Comparison of ENCODE assay signal across 17 cellular contexts in genomic region chr9:134637241-134637640, GRCh38. TPM values are rescaled to one million over a fixed set of nuclear protein-coding genes. Genes with fewer than 3 reads are reported as not detected.
DNase-seq lines count a peak whose midpoint lies in the region; ATAC-seq and TF ChIP-seq lines count a peak whose summit lies in the region.
"Had no signal": no experiment of that assay in that cellular context is flagged by ENCODE, and none has a peak within 500 bp of the region (broad histone marks: within the 10 kb centered on the region; RNA-seq: fewer than 3 reads in every experiment).

No MANE protein-coding gene starts in this region.

- WGBS in IMR-90 (ENCODE audit: extremely low coverage in 2 of 2, insufficient read length in 1 of 2), 2 experiments, result 17% methylated on average over 8 of the region's 12 CpGs; no CpG with 5 or more reads in 1 of the 2 experiments

- no peak overlapping the region for H3K56ac ChIP-seq in IMR-90 (ENCODE audit: extremely low read depth, insufficient read depth, low read length)

- H3K4me3 ChIP-seq in AG09309 (ENCODE audit: control insufficient read depth, low read depth, low read length) (no peak overlapping the region), IMR-90 (ENCODE audit: insufficient read depth, low read depth, low read length) (no peak overlapping the region)
- H3K4me3 ChIP-seq: gastroesophageal sphincter, PC-9 had no signal

- no peak overlapping the region for H2BK5ac ChIP-seq in IMR-90 (ENCODE audit: low read depth, low read length, poor library complexity, severe bottlenecking)

- H3K9me3 Mint-ChIP-seq in osteocyte (ENCODE audit: unreplicated experiment), result no peaks in the 10 kb centered on the region
- H3K9me3 Mint-ChIP-seq: activated T-cell treated with anti-CD3 and anti-CD28 coated beads, Interleukin-2, amount 50 U/mL, for 4 hours; central memory CD8-positive, alpha-beta T cell had no signal

- BruUV-seq in IMR-90 (replicated peaks; lab: Mats Ljungman, UMichigan), result no TSS peak

- H3K27ac ChIP-seq in IMR-90 (ENCODE audit: insufficient read depth, low read length), result no peak overlapping the region
- H3K27ac ChIP-seq: PC-9 had no signal

- H4K8ac ChIP-seq in IMR-90 (ENCODE audit: low read depth in 2 of 2, low read length in 2 of 2), result peak overlapping the region in 1 of 2 experiments; percentile 38; a peak in 1 of 4 replicates

- no peak overlapping the region for H3K18ac ChIP-seq in IMR-90 (ENCODE audit: low read depth, low read length)

- no peak overlapping the region for H4K91ac ChIP-seq in IMR-90 (ENCODE audit: insufficient read depth, low read depth, low read length)

- no peaks in the 10 kb centered on the region for H3K27me3 Mint-ChIP-seq in osteocyte (ENCODE audit: unreplicated experiment)

- no peak overlapping the region for H3K9ac ChIP-seq in IMR-90 (ENCODE audit: low read depth, low read length)

- DNase-seq in AG09309 (ENCODE audit: low read depth), result no peak
- no peak for DNase-seq in IMR-90
- peak; percentile 18 for DNase-seq in fibroblast of peridontal ligament (ENCODE audit: extremely low read depth)
- no peak for DNase-seq in osteocyte (ENCODE audit: extremely low spot score, unreplicated experiment)
- DNase-seq in NCI-H446 treated with DMSO at 0.1 percent for 48 hours (lab: John Stamatoyannopoulos, UW), result no peak
- DNase-seq: activated T-cell treated with anti-CD3 and anti-CD28 coated beads, Interleukin-2, amount 50 U/mL, for 4 hours; Calu3; NCI-H2029; PC-9; small intestine; stimulated activated naive CD4-positive, alpha-beta T cell had no signal

- no peak overlapping the region for H4K5ac ChIP-seq in IMR-90 (ENCODE audit: low read depth, low read length)

- peak overlapping the region; percentile 13 for H2BK120ac ChIP-seq in IMR-90 (ENCODE audit: low read depth, low read length)

- no peaks in the 10 kb centered on the region for H3K27me3 ChIP-seq in IMR-90 (ENCODE audit: control insufficient read depth, insufficient read depth, low read length)
- H3K27me3 ChIP-seq: gastroesophageal sphincter had no signal

- H4K20me1 ChIP-seq in IMR-90 (ENCODE audit: insufficient read depth, low read length), result no peaks in the 10 kb centered on the region

- H3K79me1 ChIP-seq in IMR-90 (ENCODE audit: low read depth in 1 of 2, low read length in 2 of 2), result peaks cover 0 to 7% of the 10 kb centered on the region in 2 experiments; a peak in 1 of 4 replicates

- ATAC-seq in IMR-90 (ENCODE audit: low read depth) (no peak), GM19351 (IDR thresholded peaks at IDR 0.05; ENCODE audit: unreplicated experiment) (no peak), HG03442 (IDR thresholded peaks at IDR 0.05; ENCODE audit: unreplicated experiment) (no peak), HG03439 (IDR thresholded peaks at IDR 0.05; ENCODE audit: unreplicated experiment) (no peak)
- ATAC-seq: activated T-cell treated with anti-CD3 and anti-CD28 coated beads, Interleukin-2, amount 50 U/mL, for 4 hours; gastroesophageal sphincter had no signal

- H3K4ac ChIP-seq in IMR-90 (ENCODE audit: low read depth, low read length), result peak overlapping the region; percentile 41

- POLR2A ChIA-PET in IMR-90 (lab: Charles Lee; ENCODE audit: unreplicated experiment), result interaction anchor here (0.6 kb wide), 1 partner anchor 34 kb away, joined by 13 read pairs; no protein-coding TSS in a partner anchor

- CTCF ChIA-PET in IMR-90 (lab: Yijun Ruan, JAX), result no interaction called here

- dilution Hi-C loops in IMR-90 (cut with HindIII; ENCODE audit: low sequenced_read_pairs, unreplicated experiment), result no loop called here

- H3K36me3 ChIP-seq in IMR-90 (ENCODE audit: control insufficient read depth, insufficient read depth, low read length), result no peaks in the 10 kb centered on the region
- H3K36me3 ChIP-seq: gastroesophageal sphincter had no signal

- intact Hi-C loops in IMR-90 (cut with micrococcal nuclease), result no loop called here

- peak overlapping the region; percentile 27; the same call in 1 of the 2 replicates for H3K14ac ChIP-seq in IMR-90 (replicated peaks; ENCODE audit: low read depth, low read length)

- H3K4me2 ChIP-seq in IMR-90 (ENCODE audit: low read depth, low read length), result no peak overlapping the region
- H3K4me2 ChIP-seq: PC-9 had no signal

- in situ Hi-C loops in IMR-90 (cut with MboI; ENCODE audit: low sequenced_read_pairs), result no loop called here

- H3K36me3 Mint-ChIP-seq in osteocyte (ENCODE audit: unreplicated experiment), result no peaks in the 10 kb centered on the region
- H3K36me3 Mint-ChIP-seq: activated naive CD8-positive, alpha-beta T cell had no signal

- no peak overlapping the region for H3K4me3 Mint-ChIP-seq in osteocyte (ENCODE audit: unreplicated experiment)
- H3K4me3 Mint-ChIP-seq: activated naive CD8-positive, alpha-beta T cell; activated T-cell treated with anti-CD3 and anti-CD28 coated beads, Interleukin-2, amount 50 U/mL, for 4 hours; central memory CD8-positive, alpha-beta T cell had no signal

- peaks cover 10% of the 10 kb centered on the region for H3K4me1 ChIP-seq in IMR-90 (ENCODE audit: control insufficient read depth, insufficient read depth, low read length)

- peaks cover 27% of the 10 kb centered on the region for H3K4me1 Mint-ChIP-seq in osteocyte (ENCODE audit: unreplicated experiment)
- H3K4me1 Mint-ChIP-seq: central memory CD8-positive, alpha-beta T cell had no signal

- peak overlapping the region; percentile 25 for H2AK9ac ChIP-seq in IMR-90 (replicated peaks; ENCODE audit: low read depth, low read length, poor library complexity)

- no peak for TF ChIP-seq POLR2A in IMR-90 (IDR thresholded peaks at IDR 0.05; ENCODE audit: low read depth, low read length)

- H2BK15ac ChIP-seq in IMR-90 (ENCODE audit: low read depth, low read length), result no peak overlapping the region

- H3K27ac Mint-ChIP-seq in osteocyte (ENCODE audit: unreplicated experiment), result no peak overlapping the region
- H3K27ac Mint-ChIP-seq: activated naive CD8-positive, alpha-beta T cell had no signal

- peaks cover 5% of the 10 kb centered on the region; the same call in 1 of the 2 replicates for H3K9me1 ChIP-seq in IMR-90 (ENCODE audit: insufficient read depth, low read length)

- TF ChIP-seq CTCF in AG09309 (IDR thresholded peaks at IDR 0.05; ENCODE audit: control insufficient read depth, insufficient read depth, low read depth, low read length, missing control alignments) (peak; percentile 46), IMR-90 (conservative IDR thresholded peaks at IDR 0.05; ENCODE audit: low read depth, low read length) (peak; percentile 32), osteocyte (IDR thresholded peaks at IDR 0.05) (peak; percentile 34)

- no peak overlapping the region for H2AK5ac ChIP-seq in IMR-90 (ENCODE audit: low read depth, low read length)

- H3K9me3 ChIP-seq in IMR-90 (ENCODE audit: control insufficient read depth, insufficient read depth, low read length), result no peaks in the 10 kb centered on the region
- H3K9me3 ChIP-seq: gastroesophageal sphincter had no signal

- peak; percentile 34 for TF ChIP-seq RAD21 in IMR-90 (IDR thresholded peaks at IDR 0.05; ENCODE audit: low read length)

- H3K23ac ChIP-seq in IMR-90 (ENCODE audit: low read depth, low read length), result no peak overlapping the region

- H2AFZ ChIP-seq in IMR-90 (replicated peaks; ENCODE audit: low read length, poor library complexity), result peak overlapping the region; percentile 48
- H2AFZ ChIP-seq: PC-9 had no signal

- peak overlapping the region; percentile 44; the same call in 1 of the 2 replicates for H2BK20ac ChIP-seq in IMR-90 (ENCODE audit: low read depth, low read length)

TF ChIP-seq in IMR-90, 13 proteins besides CTCF, POLR2A, EP300 and RAD21:
- TF ChIP-seq NFE2L2 (IDR thresholded peaks at IDR 0.05; ENCODE audit: low read depth, low read length) (no peak), MAZ (IDR thresholded peaks at IDR 0.05; ENCODE audit: borderline replicate concordance, low read depth, low read length) (no peak; the same call in 1 of the 2 replicates), ELK1 (IDR thresholded peaks at IDR 0.05; ENCODE audit: borderline replicate concordance, low read depth, low read length) (no peak), MXI1 (IDR thresholded peaks at IDR 0.05; ENCODE audit: borderline replicate concordance, low read depth, low read length) (no peak), CEBPB (IDR thresholded peaks at IDR 0.05; ENCODE audit: low read depth, low read length) (no peak), RFX5 (IDR thresholded peaks at IDR 0.05; ENCODE audit: low read depth, low read length) (no peak), USF2 (IDR thresholded peaks at IDR 0.05; ENCODE audit: low read depth, low read length) (no peak), CHD1 (IDR thresholded peaks at IDR 0.05; ENCODE audit: low read depth, low read length) (no peak), BHLHE40 (IDR thresholded peaks at IDR 0.05; ENCODE audit: low read depth, low read length) (no peak), MAFK (IDR thresholded peaks at IDR 0.05; ENCODE audit: low read depth, low read length) (no peak), RCOR1 (IDR thresholded peaks at IDR 0.05; ENCODE audit: insufficient replicate concordance, low read length) (no peak), FOS (IDR thresholded peaks at IDR 0.05; ENCODE audit: low read depth, low read length) (no peak), SMC3 (IDR thresholded peaks at IDR 0.05; ENCODE audit: low read depth, low read length) (no peak)

RNA-seq across cellular contexts. Expression of gene COL5A1, which starts 4.4 kb away (rescaled TPM):
- total RNA-seq in IMR-90 (2012; rRNA removed) (19.2 and 21.1 TPM in 2 replicates), osteocyte (1,552 and 1,672 TPM in 2 replicates)
- 154 and 173 TPM in 2 replicates for polyA plus RNA-seq in IMR-90 (2012; rRNA removed)
- polyA plus RNA-seq in IMR-90 (2012; cell fraction: cytosol; rRNA removed), result 95.5 and 194 TPM in 2 replicates
- 391 and 419 TPM in 2 replicates for polyA plus RNA-seq in IMR-90 (2012; cell fraction: nucleus; rRNA removed; ENCODE audit: low replicate concordance)
- total RNA-seq: Calu3 had no signal

Comparison
In these comparisons a context has a peak if more than half of its experiments do, and no peak if none do; other contexts are left out.
1. RNA of gene COL5A1, which starts 4.4 kb away (total RNA-seq): 1,552 to 1,672 TPM in osteocyte; 19.2 to 21.1 TPM in IMR-90; every median in the first group is over 10 times any median in the second.
2. Peak in every context shown above with its lines, with median percentiles within 50 percentile points of each other: CTCF ChIP-seq.